In genomic region chr3:67601919-67602608, GRCh38 we compare ENCODE assay signal across 12 cellular contexts. TPM values are rescaled to one million over a fixed set of nuclear protein-coding genes. Genes with fewer than 3 reads are reported as not detected.
DNase-seq lines count a peak whose midpoint lies in the region; ATAC-seq and TF ChIP-seq lines count a peak whose summit lies in the region.
"Had no signal": no experiment of that assay in that cellular context is flagged by ENCODE, and none has a peak within 500 bp of the region (broad histone marks: within the 10 kb centered on the region; RNA-seq: fewer than 3 reads in every experiment).

No MANE protein-coding gene starts in this region.

- peak overlapping the region; percentile 89 for H3K27ac Mint-ChIP-seq in T-helper 17 cell
- H3K27ac Mint-ChIP-seq in stimulated activated naive B cell treated with anti-CD40 and anti-IgM and Interleukin-4, amounts not matched to agents 10 μg/mL and 1 μg/mL and 100 μg/mL, for 72 hours = peak overlapping the region; percentile 74

- no peak for TF ChIP-seq CTCF in mucosa of descending colon (IDR thresholded peaks at IDR 0.05)

- intact Hi-C loops in mucosa of descending colon (cut with DNase I, micrococcal nuclease) = no loop called here

- ATAC-seq in T-helper 17 cell (peak; percentile 75), mucosa of descending colon (no peak), GM19455 (IDR thresholded peaks at IDR 0.05; ENCODE audit: unreplicated experiment) (no peak)
- ATAC-seq in stimulated activated naive B cell treated with anti-CD40 and anti-IgM and Interleukin-4, amounts not matched to agents 10 μg/mL and 1 μg/mL and 100 μg/mL, for 72 hours (replicated peaks) = no peak
- ATAC-seq: gastrocnemius medialis had no signal

- peak overlapping the region; percentile 83 for H3K4me3 Mint-ChIP-seq in T-helper 17 cell
- H3K4me3 Mint-ChIP-seq in stimulated activated naive B cell treated with anti-CD40 and anti-IgM and Interleukin-4, amounts not matched to agents 10 μg/mL and 1 μg/mL and 100 μg/mL, for 72 hours = no peak overlapping the region

- no peak overlapping the region for H3K4me3 ChIP-seq in mucosa of descending colon
- H3K4me3 ChIP-seq: gastrocnemius medialis, prostate gland had no signal

- H3K36me3 ChIP-seq in mucosa of descending colon (ENCODE audit: low read depth) = no peaks in the 10 kb centered on the region
- H3K36me3 ChIP-seq: prostate gland had no signal

- no peaks in the 10 kb centered on the region for H3K9me3 ChIP-seq in T-helper 17 cell (ENCODE audit: control insufficient read depth, low read length, poor library complexity, severe bottlenecking)
- no peaks in the 10 kb centered on the region for H3K9me3 ChIP-seq in mucosa of descending colon
- H3K9me3 ChIP-seq: gastrocnemius medialis, prostate gland had no signal

- H3K4me1 ChIP-seq in mucosa of descending colon (ENCODE audit: low read depth) = no peaks in the 10 kb centered on the region
- H3K4me1 ChIP-seq: prostate gland had no signal

- H3K4me1 Mint-ChIP-seq in T-helper 17 cell = peaks cover 52% of the 10 kb centered on the region
- H3K4me1 Mint-ChIP-seq in stimulated activated naive B cell treated with anti-CD40 and anti-IgM and Interleukin-4, amounts not matched to agents 10 μg/mL and 1 μg/mL and 100 μg/mL, for 72 hours = peaks cover 22 to 38% of the 10 kb centered on the region in 2 donors

- no peaks in the 10 kb centered on the region for H3K9me3 Mint-ChIP-seq in stimulated activated naive B cell treated with anti-CD40 and anti-IgM and Interleukin-4, amounts not matched to agents 10 μg/mL and 1 μg/mL and 100 μg/mL, for 72 hours

- H3K27me3 Mint-ChIP-seq in T-helper 17 cell = no peaks in the 10 kb centered on the region
- no peaks in the 10 kb centered on the region for H3K27me3 Mint-ChIP-seq in stimulated activated naive B cell treated with anti-CD40 and anti-IgM and Interleukin-4, amounts not matched to agents 10 μg/mL and 1 μg/mL and 100 μg/mL, for 72 hours

- peaks cover 13% of the 10 kb centered on the region for H3K36me3 Mint-ChIP-seq in T-helper 17 cell (ENCODE audit: low read depth)
- H3K36me3 Mint-ChIP-seq in stimulated activated naive B cell treated with anti-CD40 and anti-IgM and Interleukin-4, amounts not matched to agents 10 μg/mL and 1 μg/mL and 100 μg/mL, for 72 hours = peaks cover 38 to 45% of the 10 kb centered on the region in 2 donors

- DNase-seq in stimulated activated CD4-positive, alpha-beta T cell treated with anti-CD3 and anti-CD28 coated beads, Interleukin-15, amount 100 ng/mL, for 24 hours = peak; percentile 11
- DNase-seq in stimulated activated CD4-positive, alpha-beta T cell treated with anti-CD3 and anti-CD28 coated beads, Interleukin-2, amount 100 ng/mL, for 48 hours = no peak
- no peak for DNase-seq in T-helper 17 cell
- peak; percentile 17 for DNase-seq in brain pericyte (ENCODE audit: low read depth, low spot score)
- no peak for DNase-seq in stimulated activated naive B cell treated with anti-CD40 and anti-IgM and Interleukin-4, amounts not matched to agents 10 μg/mL and 1 μg/mL and 100 μg/mL, for 72 hours
- no peak for DNase-seq in mucosa of descending colon
- no peak for DNase-seq in NCI-H526 (lab: John Stamatoyannopoulos, UW)
- DNase-seq: gastrocnemius medialis, NCI-H1417 treated with DMSO at 0.1 percent for 48 hours, NCI-H524 treated with DMSO at 0.1 percent for 48 hours had no signal

RNA-seq across cellular contexts. Expression of gene SUCLG2, which starts 52.3 kb away (rescaled TPM):
- total RNA-seq in T-helper 17 cell (10 to 100 TPM; 43.8 to 48.1 TPM), mucosa of descending colon (100 to 1,000 TPM; 136 to 238 (median 153) TPM)

Comparison
In these comparisons a context has a peak if more than half of its experiments do, and no peak if none do; other contexts are left out.
1. DNase-seq: peak in stimulated activated CD4-positive, alpha-beta T cell treated with anti-CD3 and anti-CD28 coated beads, Interleukin-15, amount 100 ng/mL, for 24 hours (single experiment) and brain pericyte (single experiment); none in stimulated activated CD4-positive, alpha-beta T cell treated with anti-CD3 and anti-CD28 coated beads, Interleukin-2, amount 100 ng/mL, for 48 hours (0 of 2), T-helper 17 cell (0 of 3), stimulated activated naive B cell treated with anti-CD40 and anti-IgM and Interleukin-4, amounts not matched to agents 10 μg/mL and 1 μg/mL and 100 μg/mL, for 72 hours (single experiment), mucosa of descending colon (0 of 3) and NCI-H526 (0 of 2).